Comparison of ENCODE assay signal across 8 cellular contexts in genomic region chr16:4415538-4416199, GRCh38. TPM values are rescaled to one million over a fixed set of nuclear protein-coding genes. Genes with fewer than 3 reads are reported as not detected.
DNase-seq lines count a peak whose midpoint lies in the region; ATAC-seq and TF ChIP-seq lines count a peak whose summit lies in the region.

No MANE protein-coding gene starts in this region.

- H3F3A ChIP-seq in GM23248 (ENCODE audit: insufficient read depth), result peaks cover 11% of the 10 kb centered on the region; the same call in 1 of the 2 replicates
- H3F3A ChIP-seq in PC-9 (ENCODE audit: insufficient read depth, low read depth), result peaks cover 22% of the 10 kb centered on the region; the same call in 1 of the 2 replicates

- no peak overlapping the region for H3K4ac ChIP-seq in neuronal stem cell (ENCODE audit: low read length)

- H3K23ac ChIP-seq in neuronal stem cell (ENCODE audit: low read depth, low read length, poor library complexity), result peak overlapping the region; percentile 93

- H3K18ac ChIP-seq in neuronal stem cell (ENCODE audit: low read length), result peak overlapping the region; percentile 85

- H3K27me3 ChIP-seq in CD4-positive, alpha-beta memory T cell (ENCODE audit: insufficient read depth, low read length), result no peaks in the 10 kb centered on the region
- H3K27me3 ChIP-seq in GM23248 (replicated peaks; ENCODE audit: insufficient read depth) (no peaks in the 10 kb centered on the region), PC-9 (ENCODE audit: insufficient read depth, low read depth) (no peaks in the 10 kb centered on the region), gastroesophageal sphincter (no peaks in the 10 kb centered on the region), neuronal stem cell (ENCODE audit: control insufficient read depth in 3 of 3, insufficient read depth in 3 of 3, low read depth in 1 of 3, low read length in 3 of 3) (peaks cover 0 to 6% (median 0%) of the 10 kb centered on the region in 3 experiments)

- H3K9me3 Mint-ChIP-seq in CD4-positive, alpha-beta memory T cell, result peaks cover 0 to 2% (median 0%) of the 10 kb centered on the region in 8 donors

- H2AFZ ChIP-seq in GM23248 (peak overlapping the region; percentile 86), PC-9 (peak overlapping the region; percentile 87), neuronal stem cell (ENCODE audit: low read length) (peak overlapping the region; percentile 92)

- H2BK120ac ChIP-seq in neuronal stem cell (ENCODE audit: low read depth, low read length), result no peak overlapping the region

- no peak overlapping the region for H2BK12ac ChIP-seq in neuronal stem cell (ENCODE audit: low read length)

- peak overlapping the region; percentile 95 for H3K27ac ChIP-seq in CD4-positive, alpha-beta memory T cell (ENCODE audit: low read depth, low read length)
- peak overlapping the region; percentile 36; the same call in 1 of the 2 replicates for H3K27ac ChIP-seq in GM23248
- H3K27ac ChIP-seq in PC-9, result no peak overlapping the region
- H3K27ac ChIP-seq in gastroesophageal sphincter, result peak overlapping the region; percentile 31 to 81 (median 80)
- H3K27ac ChIP-seq in neuronal stem cell (replicated peaks; ENCODE audit: low read length), result no peak overlapping the region
- peak overlapping the region; percentile 60 for H3K27ac ChIP-seq in urinary bladder (ENCODE audit: low read depth)

- H3K9me3 ChIP-seq in CD4-positive, alpha-beta memory T cell (ENCODE audit: control insufficient read depth in 1 of 2, low read length in 2 of 2), result no peaks in the 10 kb centered on the region
- no peaks in the 10 kb centered on the region for H3K9me3 ChIP-seq in GM23248 (ENCODE audit: low read depth)
- H3K9me3 ChIP-seq in PC-9 (ENCODE audit: insufficient read depth, low read depth), result no peaks in the 10 kb centered on the region
- H3K9me3 ChIP-seq in gastroesophageal sphincter, result no peaks in the 10 kb centered on the region
- H3K9me3 ChIP-seq in neuronal stem cell (replicated peaks in 1 of 2; ENCODE audit: control insufficient read depth in 2 of 2, insufficient read depth in 1 of 2, low read depth in 1 of 2, low read length in 2 of 2), result no peaks in the 10 kb centered on the region

- no peak overlapping the region for H2AK5ac ChIP-seq in neuronal stem cell (ENCODE audit: low read depth, low read length)

- peaks cover 46% of the 10 kb centered on the region for H3K79me2 ChIP-seq in GM23248 (ENCODE audit: insufficient read depth)
- peaks cover 22% of the 10 kb centered on the region for H3K79me2 ChIP-seq in PC-9 (ENCODE audit: low read depth)

- no peaks in the 10 kb centered on the region for H3K9me2 ChIP-seq in GM23248 (ENCODE audit: insufficient read depth)
- no peaks in the 10 kb centered on the region for H3K9me2 ChIP-seq in PC-9 (ENCODE audit: insufficient read depth)

- peaks cover 19 to 38% of the 10 kb centered on the region in 2 donors for H3K36me3 Mint-ChIP-seq in CD4-positive, alpha-beta memory T cell

- TF ChIP-seq POLR2A in gastroesophageal sphincter (IDR thresholded peaks at IDR 0.05), result peak; percentile 27 to 48

- peak; percentile 16 for ATAC-seq in gastroesophageal sphincter

- H3K14ac ChIP-seq in neuronal stem cell (ENCODE audit: low read length), result peak overlapping the region; percentile 38

- no peak overlapping the region for H4K91ac ChIP-seq in neuronal stem cell (ENCODE audit: low read depth, low read length, poor library complexity)

- TF ChIP-seq EP300 in gastroesophageal sphincter (IDR thresholded peaks at IDR 0.05), result no peak

- in situ Hi-C loops in GM23248 (cut with MboI), result no loop called here

- no peaks in the 10 kb centered on the region for H3K79me1 ChIP-seq in neuronal stem cell (ENCODE audit: low read depth, low read length)

- BruUV-seq in PC-9 (replicated peaks; lab: Mats Ljungman, UMichigan), result TSS peak; percentile 50

- peak overlapping the region; percentile 43 for H4K8ac ChIP-seq in neuronal stem cell (ENCODE audit: low read depth, low read length)

- peak overlapping the region; percentile 24 for H2BK5ac ChIP-seq in neuronal stem cell (ENCODE audit: low read length)

- peak overlapping the region; percentile 91 to 99 (median 98) for H3K4me3 Mint-ChIP-seq in CD4-positive, alpha-beta memory T cell

- WGBS in GM23248 (ENCODE audit: low coverage in 1 of 2, low lambda C conversion rate in 2 of 2, missing lambda C conversion rate in 2 of 2), 2 experiments, result 1 to 2% methylated on average over 18 to 38 of the region's 44 CpGs
- WGBS in gastroesophageal sphincter (ENCODE audit: low coverage in 1 of 2), 2 donors, result 3 to 40% methylated on average over 1 to 4 of the region's 44 CpGs
- WGBS in neuronal stem cell (ENCODE audit: extremely low coverage in 2 of 2, insufficient read length in 2 of 2, insufficient replicate concordance in 1 of 2), 2 donors, result no CpG with 5 or more reads among the region's 44 CpGs
- WGBS in urinary bladder, result 3% methylated on average over 44 of the region's 44 CpGs

- H3K9ac ChIP-seq in GM23248, result peak overlapping the region; percentile 79
- H3K9ac ChIP-seq in neuronal stem cell (ENCODE audit: low read depth, low read length, poor library complexity), result peak overlapping the region; percentile 44

- CTCF ChIA-PET in CD4-positive, alpha-beta memory T cell (lab: Charles Lee; ENCODE audit: partially characterized antibody), result interaction anchor here (0.8 to 5.3 kb wide), 6 partner anchors 10 to 132 kb away, joined by 3 to 50 read pairs (median 6); no protein-coding TSS in a partner anchor
- CTCF ChIA-PET in PC-9 (lab: Charles Lee), result interaction anchor here (0.5 to 0.7 kb wide), 3 partner anchors 8 to 74 kb away, joined by 3 read pairs; no protein-coding TSS in a partner anchor

- peaks cover 44% of the 10 kb centered on the region for H3K4me1 ChIP-seq in CD4-positive, alpha-beta memory T cell (ENCODE audit: insufficient read depth, low read length)
- 0 out of 2 replicates have a peak, but pooled peaks cover 6% of the 10 kb centered on the region for H3K4me1 ChIP-seq in GM23248 (ENCODE audit: insufficient read depth)
- H3K4me1 ChIP-seq in PC-9 (replicated peaks; ENCODE audit: insufficient read depth), result peaks cover 7% of the 10 kb centered on the region
- H3K4me1 ChIP-seq in gastroesophageal sphincter, result peaks cover 0 to 45% (median 13%) of the 10 kb centered on the region in 3 donors
- peaks cover 8 to 16% of the 10 kb centered on the region in 2 donors for H3K4me1 ChIP-seq in neuronal stem cell (ENCODE audit: control insufficient read depth in 2 of 2, insufficient read depth in 1 of 2, low read depth in 1 of 2, low read length in 2 of 2)
- no peaks in the 10 kb centered on the region for H3K4me1 ChIP-seq in urinary bladder (ENCODE audit: insufficient read depth)

- intact Hi-C loops in CD4-positive, alpha-beta memory T cell (cut with micrococcal nuclease), result loop anchor here (1.0 to 2.0 kb wide), 4 partner anchors 10 to 201 kb away; partner anchors contain the start of genes DNAJA3, HMOX2 and TFAP4
- intact Hi-C loops in PC-9 (cut with micrococcal nuclease; ENCODE audit: unreplicated experiment), result loop anchor here (10.0 kb wide), 1 partner anchor 199 kb away; the partner anchor contains the start of gene UBALD1

- peaks cover 30 to 53% (median 42%) of the 10 kb centered on the region in 4 donors for H3K4me1 Mint-ChIP-seq in CD4-positive, alpha-beta memory T cell

- H3K4me2 ChIP-seq in GM23248 (ENCODE audit: unreplicated experiment) (peak overlapping the region; percentile 86), PC-9 (peak overlapping the region; percentile 92), neuronal stem cell (ENCODE audit: insufficient read depth, low read length, poor library complexity, severe bottlenecking) (peak overlapping the region; percentile 87)

- peaks cover 22% of the 10 kb centered on the region for H3K36me3 ChIP-seq in CD4-positive, alpha-beta memory T cell (ENCODE audit: insufficient read depth, low read length)
- no peaks in the 10 kb centered on the region for H3K36me3 ChIP-seq in GM23248 (ENCODE audit: low read depth)
- H3K36me3 ChIP-seq in PC-9 (ENCODE audit: low read depth), result no peaks in the 10 kb centered on the region
- H3K36me3 ChIP-seq in gastroesophageal sphincter, result peaks cover 0 to 18% of the 10 kb centered on the region in 2 donors
- peaks cover 3 to 11% of the 10 kb centered on the region in 2 donors for H3K36me3 ChIP-seq in neuronal stem cell (replicated peaks in 1 of 2; ENCODE audit: control insufficient read depth in 2 of 2, insufficient read depth in 2 of 2, low read length in 2 of 2)
- no peaks in the 10 kb centered on the region for H3K36me3 ChIP-seq in urinary bladder (ENCODE audit: insufficient read depth)

- H4K20me1 ChIP-seq in GM23248 (ENCODE audit: insufficient read depth) (no peaks in the 10 kb centered on the region), PC-9 (ENCODE audit: insufficient read depth) (peaks cover 9% of the 10 kb centered on the region; the same call in 1 of the 2 replicates)

- TF ChIP-seq CTCF in PC-9 (conservative IDR thresholded peaks at IDR 0.05) (no peak), gastroesophageal sphincter (IDR thresholded peaks at IDR 0.05) (peak in 1 of 4 experiments; percentile 36)

- no peaks in the 10 kb centered on the region for H3K27me3 Mint-ChIP-seq in CD4-positive, alpha-beta memory T cell

- DNase-seq in CD4-positive, alpha-beta memory T cell, result peak; percentile 76 to 83 (median 81)
- DNase-seq in GM23248 (peak; percentile 62), PC-9 (peak in 1 of 2 experiments; percentile 46), activated gamma-delta T cell treated with Interleukin-2 at 50 U/mL for 16 hours (peak; percentile 53), neuronal stem cell (ENCODE audit: low spot score) (no peak), SW480 (ENCODE audit: low spot score) (no peak)

- peak overlapping the region; percentile 75 to 81 for H3K4me3 ChIP-seq in CD4-positive, alpha-beta memory T cell (ENCODE audit: low read length in 2 of 2)
- H3K4me3 ChIP-seq in GM23248, result peak overlapping the region; percentile 87
- peak overlapping the region; percentile 84 for H3K4me3 ChIP-seq in PC-9
- peak overlapping the region; percentile 84 to 99 for H3K4me3 ChIP-seq in gastroesophageal sphincter
- H3K4me3 ChIP-seq in neuronal stem cell (ENCODE audit: low read length in 2 of 2), result peak overlapping the region; percentile 83 to 85
- H3K4me3 ChIP-seq in urinary bladder (ENCODE audit: low read depth, low read length), result peak overlapping the region; percentile 84

- POLR2A ChIA-PET in CD4-positive, alpha-beta memory T cell (lab: Charles Lee; ENCODE audit: partially characterized antibody), result interaction anchor here (0.7 to 5.2 kb wide), 24 partner anchors 10 to 1133 kb away, joined by 3 to 54 read pairs (median 6); partner anchors contain the start of genes CDIP1, DNAJA3, HMOX2 and MGRN1
- POLR2A ChIA-PET in PC-9 (lab: Charles Lee; ENCODE audit: unreplicated experiment), result interaction anchor here (0.6 to 0.7 kb wide), 4 partner anchors 13 to 714 kb away, joined by 3 to 9 read pairs (median 6); no protein-coding TSS in a partner anchor

- H2BK15ac ChIP-seq in neuronal stem cell (ENCODE audit: low read length), result no peak overlapping the region

- H3K27ac Mint-ChIP-seq in CD4-positive, alpha-beta memory T cell, result peak overlapping the region; percentile 86 to 100 (median 99)

RNA-seq across cellular contexts. Expression of gene CORO7, which starts 0.7 kb away (rescaled TPM):
- total RNA-seq in CD4-positive, alpha-beta memory T cell, result 100 to 1,000 TPM; 176 to 184 TPM
- 100 to 1,000 TPM in 1 of 2 donors, 10 to 100 TPM in 1; 48.2 to 139 TPM for polyA plus RNA-seq in CD4-positive, alpha-beta memory T cell
- total RNA-seq in GM23248 (2014; rRNA removed; shearing (Covaris generic)), result 13.2 and 27.7 TPM in 2 replicates
- 5.9 and 7.3 TPM in 2 replicates for polyA plus RNA-seq in GM23248 (2016; fragmentation: Nextera tagmentation; extraction: Ambion mirVana)
- total RNA-seq in PC-9 (2021), result 42.1 and 55.4 TPM in 2 replicates
- 10 to 100 TPM; 11.0 to 38.9 (median 17.8) TPM for total RNA-seq in gastroesophageal sphincter
- 8.9 TPM for polyA plus RNA-seq in neuronal stem cell (2013, experiment 1 of 2)
- 10.3 TPM for polyA plus RNA-seq in neuronal stem cell (2013, experiment 2 of 2)
- total RNA-seq in urinary bladder, result 13.7 TPM
- 15.6 TPM for polyA plus RNA-seq in urinary bladder

RNA-seq across cellular contexts. Expression of gene DNAJA3, which starts 10.0 kb away (rescaled TPM):
- 10 to 100 TPM; 67.5 to 71.1 TPM for total RNA-seq in CD4-positive, alpha-beta memory T cell
- 10 to 100 TPM; 52.4 to 55.5 TPM for polyA plus RNA-seq in CD4-positive, alpha-beta memory T cell
- 43.9 and 47.2 TPM in 2 replicates for total RNA-seq in GM23248 (2014; rRNA removed; shearing (Covaris generic))
- polyA plus RNA-seq in GM23248 (2016; fragmentation: Nextera tagmentation; extraction: Ambion mirVana) (50.9 and 51.0 TPM in 2 replicates), urinary bladder (38.4 TPM)
- total RNA-seq in PC-9 (2021) (58.9 and 66.5 TPM in 2 replicates), gastroesophageal sphincter (10 to 100 TPM; 39.6 to 55.6 (median 43.9) TPM), urinary bladder (33.5 TPM)
- polyA plus RNA-seq in neuronal stem cell (2013, experiment 1 of 2), result 34.6 TPM
- 34.4 TPM for polyA plus RNA-seq in neuronal stem cell (2013, experiment 2 of 2)

RNA-seq across cellular contexts. Expression of gene VASN, which starts 44.0 kb away (rescaled TPM):
- under 1 TPM; 0.11 to 0.29 TPM for total RNA-seq in CD4-positive, alpha-beta memory T cell
- under 1 TPM in 1 of 2 donors, not detected in 1; 0.16 TPM for polyA plus RNA-seq in CD4-positive, alpha-beta memory T cell
- 223 and 234 TPM in 2 replicates for total RNA-seq in GM23248 (2014; rRNA removed; shearing (Covaris generic))
- polyA plus RNA-seq in GM23248 (2016; fragmentation: Nextera tagmentation; extraction: Ambion mirVana) (160 and 169 TPM in 2 replicates), urinary bladder (47.6 TPM)
- total RNA-seq in PC-9 (2021) (45.3 and 49.8 TPM in 2 replicates), gastroesophageal sphincter (10 to 100 TPM in 3 of 4 donors, 1 to 10 TPM in 1; 6.8 to 35.8 (median 19.9) TPM), urinary bladder (20.8 TPM)
- 7.8 TPM for polyA plus RNA-seq in neuronal stem cell (2013, experiment 1 of 2)
- 7.6 TPM for polyA plus RNA-seq in neuronal stem cell (2013, experiment 2 of 2)

RNA-seq across cellular contexts. Expression of gene NMRAL1, which starts 58.8 kb away (rescaled TPM):
- 10 to 100 TPM; 61.6 to 61.8 TPM for total RNA-seq in CD4-positive, alpha-beta memory T cell
- 10 to 100 TPM; 55.1 to 65.7 TPM for polyA plus RNA-seq in CD4-positive, alpha-beta memory T cell
- total RNA-seq in GM23248 (2014; rRNA removed; shearing (Covaris generic)), result 36.2 and 44.2 TPM in 2 replicates
- polyA plus RNA-seq in GM23248 (2016; fragmentation: Nextera tagmentation; extraction: Ambion mirVana), result 37.4 and 37.5 TPM in 2 replicates
- total RNA-seq in PC-9 (2021), result 118 and 141 TPM in 2 replicates
- 10 to 100 TPM; 32.9 to 49.7 (median 39.3) TPM for total RNA-seq in gastroesophageal sphincter
- 37.3 TPM for polyA plus RNA-seq in neuronal stem cell (2013, experiment 1 of 2)
- polyA plus RNA-seq in neuronal stem cell (2013, experiment 2 of 2), result 36.3 TPM
- total RNA-seq in urinary bladder, result 25.2 TPM
- polyA plus RNA-seq in urinary bladder, result 48.2 TPM

Comparison
In these comparisons a context has a peak if more than half of its experiments do, and no peak if none do; other contexts are left out.
1. DNase-seq: peak in CD4-positive, alpha-beta memory T cell (5 of 5), GM23248 (single experiment) and activated gamma-delta T cell treated with Interleukin-2 at 50 U/mL for 16 hours (single experiment); none in neuronal stem cell (single experiment) and SW480 (single experiment).
2. H3K27ac ChIP-seq: peak in CD4-positive, alpha-beta memory T cell (single experiment), GM23248 (single experiment), gastroesophageal sphincter (4 of 4) and urinary bladder (single experiment); none in PC-9 (single experiment) and neuronal stem cell (single experiment).
3. RNA of gene VASN, which starts 44.0 kb away (total RNA-seq): 223 to 234 TPM in GM23248, 45.3 to 49.8 TPM in PC-9, 6.8 to 35.8 TPM in gastroesophageal sphincter and 20.8 TPM in urinary bladder (single experiment); 0.11 to 0.29 TPM in CD4-positive, alpha-beta memory T cell; every median in the first group is over 4 times any median in the second.
4. Peak in every context shown above with its lines, with median percentiles within 50 percentile points of each other: H3K4me3 ChIP-seq, H2AFZ ChIP-seq and H3K4me2 ChIP-seq.